ENCODE assay signal across 32 cellular contexts in genomic region chr3:3165241-3165640, GRCh38. TPM values are rescaled to one million over a fixed set of nuclear protein-coding genes. Genes with fewer than 3 reads are reported as not detected.
DNase-seq lines count a peak whose midpoint lies in the region; ATAC-seq and TF ChIP-seq lines count a peak whose summit lies in the region.
"Had no signal": no experiment of that assay in that cellular context is flagged by ENCODE, and none has a peak within 500 bp of the region (broad histone marks: within the 10 kb centered on the region; RNA-seq: fewer than 3 reads in every experiment).

No MANE protein-coding gene starts in this region.

- no peaks in the 10 kb centered on the region for H3K27me3 Mint-ChIP-seq in activated CD8-positive, alpha-beta T cell treated with anti-CD3 and anti-CD28 coated beads for 36 hours
- H3K27me3 Mint-ChIP-seq in activated CD8-positive, alpha-beta T cell treated with anti-CD3 and anti-CD28 coated beads, Interleukin-2, amount 10 ng/mL, durations not matched to agents 7 days and 5 days (ENCODE audit: low read depth): no peaks in the 10 kb centered on the region
- no peaks in the 10 kb centered on the region for H3K27me3 Mint-ChIP-seq in CD4-positive, alpha-beta T cell
- no peaks in the 10 kb centered on the region for H3K27me3 Mint-ChIP-seq in activated CD4-positive, alpha-beta memory T cell treated with anti-CD3 and anti-CD28 coated beads, Interleukin-2, amount 10 ng/mL, durations not matched to agents 7 days and 5 days
- H3K27me3 Mint-ChIP-seq in memory B cell (no peaks in the 10 kb centered on the region), GM23338 (ENCODE audit: insufficient read depth, low read depth, poor library complexity) (no peaks in the 10 kb centered on the region)
- H3K27me3 Mint-ChIP-seq: activated CD4-positive, alpha-beta T cell treated with anti-CD3 and anti-CD28 coated beads, Interleukin-2, amount 10 ng/mL, durations not matched to agents 7 days and 5 days; CD4-positive, CD25-positive, alpha-beta regulatory T cell; naive B cell; stimulated activated naive B cell treated with anti-CD40 and anti-IgM and Interleukin-4, amounts not matched to agents 10 μg/mL and 1 μg/mL and 100 μg/mL, for 72 hours had no signal

- H3K79me2 ChIP-seq in GM23338 (replicated peaks; ENCODE audit: insufficient read depth): no peaks in the 10 kb centered on the region; the same call in 1 of the 2 replicates

- H3K9me3 ChIP-seq in CD4-positive, alpha-beta T cell (ENCODE audit: control insufficient read depth, low read length): no peaks in the 10 kb centered on the region
- no peaks in the 10 kb centered on the region for H3K9me3 ChIP-seq in sigmoid colon
- H3K9me3 ChIP-seq: prostate gland, upper lobe of right lung had no signal

- no peak overlapping the region for H2AFZ ChIP-seq in GM23338

- TF ChIP-seq CTCF in activated CD8-positive, alpha-beta T cell treated with anti-CD3 and anti-CD28 coated beads for 36 hours (IDR thresholded peaks at IDR 0.05): no peak
- no peak for TF ChIP-seq CTCF in CD4-positive, alpha-beta T cell (IDR thresholded peaks at IDR 0.05)
- TF ChIP-seq CTCF in brain microvascular endothelial cell (IDR thresholded peaks at IDR 0.05; ENCODE audit: low read depth, low read length, missing control alignments) (no peak), sigmoid colon (IDR thresholded peaks at IDR 0.05) (no peak), GM23338 (conservative IDR thresholded peaks at IDR 0.05; ENCODE audit: low read depth in 2 of 2) (no peak)

- no peak for TF ChIP-seq EP300 in sigmoid colon (IDR thresholded peaks at IDR 0.05)

- H3K4me3 ChIP-seq in brain microvascular endothelial cell (ENCODE audit: low read depth, low read length) (no peak overlapping the region), sigmoid colon (no peak overlapping the region), GM23338 (no peak overlapping the region)
- H3K4me3 ChIP-seq: dorsolateral prefrontal cortex, prostate gland, upper lobe of right lung had no signal

- no peaks in the 10 kb centered on the region for H3K9me2 ChIP-seq in GM23338 (ENCODE audit: insufficient read depth)

- H3K36me3 Mint-ChIP-seq in activated CD8-positive, alpha-beta T cell treated with anti-CD3 and anti-CD28 coated beads for 36 hours (ENCODE audit: low read depth): peaks cover 41% of the 10 kb centered on the region
- peaks cover 62% of the 10 kb centered on the region for H3K36me3 Mint-ChIP-seq in activated CD8-positive, alpha-beta T cell treated with anti-CD3 and anti-CD28 coated beads, Interleukin-2, amount 10 ng/mL, durations not matched to agents 7 days and 5 days (ENCODE audit: low read depth)
- H3K36me3 Mint-ChIP-seq in CD4-positive, alpha-beta T cell (ENCODE audit: low read depth): peaks cover 92% of the 10 kb centered on the region
- H3K36me3 Mint-ChIP-seq in activated CD4-positive, alpha-beta memory T cell treated with anti-CD3 and anti-CD28 coated beads, Interleukin-2, amount 10 ng/mL, durations not matched to agents 7 days and 5 days (ENCODE audit: low read depth): peaks cover 66% of the 10 kb centered on the region
- H3K36me3 Mint-ChIP-seq in memory B cell (peaks cover 33% of the 10 kb centered on the region), GM23338 (ENCODE audit: low read depth) (peaks cover 43% of the 10 kb centered on the region)

- no peak overlapping the region for H3K27ac ChIP-seq in CD4-positive, alpha-beta T cell (ENCODE audit: low read depth, low read length)
- no peak overlapping the region for H3K27ac ChIP-seq in brain microvascular endothelial cell
- no peak overlapping the region for H3K27ac ChIP-seq in sigmoid colon
- H3K27ac ChIP-seq in GM23338 (ENCODE audit: low read depth): no peak overlapping the region
- H3K27ac ChIP-seq: dorsolateral prefrontal cortex, prostate gland, upper lobe of right lung had no signal

- in situ Hi-C loops in brain microvascular endothelial cell (cut with HindIII; ENCODE audit: low pct_ligation_motif_present, low sequenced_read_pairs): no loop called here

- TF ChIP-seq POLR2A in sigmoid colon (IDR thresholded peaks at IDR 0.05): no peak

- DNase-seq in activated CD8-positive, alpha-beta T cell treated with anti-CD3 and anti-CD28 coated beads for 36 hours: no peak
- no peak for DNase-seq in activated CD8-positive, alpha-beta T cell treated with anti-CD3 and anti-CD28 coated beads, Interleukin-2, amount 10 ng/mL, durations not matched to agents 7 days and 5 days
- DNase-seq in CD4-positive, alpha-beta T cell: no peak
- no peak for DNase-seq in activated CD4-positive, alpha-beta memory T cell treated with anti-CD3 and anti-CD28 coated beads, Interleukin-2, amount 10 ng/mL, durations not matched to agents 7 days and 5 days
- no peak for DNase-seq in memory B cell (ENCODE audit: low spot score in 2 of 2)
- DNase-seq in brain microvascular endothelial cell: no peak
- DNase-seq in sigmoid colon: no peak
- DNase-seq in GM23338 (ENCODE audit: low spot score): no peak
- DNase-seq: activated CD4-positive, alpha-beta T cell treated with anti-CD3 and anti-CD28 coated beads, Interleukin-2, amount 10 ng/mL, durations not matched to agents 7 days and 5 days; activated CD8-positive, alpha-beta memory T cell treated with anti-CD3 and anti-CD28 coated beads, Interleukin-2, amount 50 U/mL, for 48 hours; activated gamma-delta T cell; amygdala; CD4-positive, CD25-positive, alpha-beta regulatory T cell; dorsolateral prefrontal cortex; GOT3; kidney glomerular epithelial cell; midbrain; naive B cell; NCI-H146; NCI-H446; NCI-H748 treated with DMSO at 0.1 percent for 48 hours; occipital lobe; SHP77 treated with DMSO at 0.1 percent for 48 hours; stimulated activated CD4-positive, alpha-beta T cell treated with anti-CD3 and anti-CD28 coated beads, Interleukin-12 subunit alpha, Interleukin-12 subunit beta, amount 100 ng/mL, for 4 hours; stimulated activated naive B cell treated with anti-CD40 and anti-IgM and Interleukin-4, amounts not matched to agents 10 μg/mL and 1 μg/mL and 100 μg/mL, for 72 hours; upper lobe of right lung had no signal

- no peak overlapping the region for H3K4me2 ChIP-seq in GM23338

- H3K9me3 Mint-ChIP-seq in activated CD8-positive, alpha-beta T cell treated with anti-CD3 and anti-CD28 coated beads for 36 hours: no peaks in the 10 kb centered on the region
- H3K9me3 Mint-ChIP-seq in activated CD8-positive, alpha-beta T cell treated with anti-CD3 and anti-CD28 coated beads, Interleukin-2, amount 10 ng/mL, durations not matched to agents 7 days and 5 days (ENCODE audit: insufficient read depth): no peaks in the 10 kb centered on the region
- no peaks in the 10 kb centered on the region for H3K9me3 Mint-ChIP-seq in CD4-positive, alpha-beta T cell
- H3K9me3 Mint-ChIP-seq in activated CD4-positive, alpha-beta memory T cell treated with anti-CD3 and anti-CD28 coated beads, Interleukin-2, amount 10 ng/mL, durations not matched to agents 7 days and 5 days: no peaks in the 10 kb centered on the region
- no peaks in the 10 kb centered on the region for H3K9me3 Mint-ChIP-seq in memory B cell
- H3K9me3 Mint-ChIP-seq in GM23338: no peaks in the 10 kb centered on the region; the same call in 2 of the 3 replicates
- H3K9me3 Mint-ChIP-seq: activated CD4-positive, alpha-beta T cell treated with anti-CD3 and anti-CD28 coated beads, Interleukin-2, amount 10 ng/mL, durations not matched to agents 7 days and 5 days; CD4-positive, CD25-positive, alpha-beta regulatory T cell; naive B cell; stimulated activated naive B cell treated with anti-CD40 and anti-IgM and Interleukin-4, amounts not matched to agents 10 μg/mL and 1 μg/mL and 100 μg/mL, for 72 hours had no signal

- ATAC-seq in activated CD8-positive, alpha-beta T cell treated with anti-CD3 and anti-CD28 coated beads for 36 hours: peak; percentile 53
- ATAC-seq in activated CD8-positive, alpha-beta T cell treated with anti-CD3 and anti-CD28 coated beads, Interleukin-2, amount 10 ng/mL, durations not matched to agents 7 days and 5 days: no peak
- ATAC-seq in CD4-positive, alpha-beta T cell (ENCODE audit: poor library complexity): no peak
- ATAC-seq in memory B cell (ENCODE audit: low read depth) (no peak), GM23338 (no peak)
- ATAC-seq: Panc1; sciatic nerve; stimulated activated naive B cell treated with anti-CD40 and anti-IgM and Interleukin-4, amounts not matched to agents 10 μg/mL and 1 μg/mL and 100 μg/mL, for 72 hours; upper lobe of right lung had no signal

- H3K36me3 ChIP-seq in brain microvascular endothelial cell (replicated peaks): peaks cover 21% of the 10 kb centered on the region
- H3K36me3 ChIP-seq in sigmoid colon: peaks cover 4 to 96% (median 35%) of the 10 kb centered on the region in 4 donors
- H3K36me3 ChIP-seq in GM23338 (ENCODE audit: insufficient read depth): peaks cover 21% of the 10 kb centered on the region

- intact Hi-C loops in activated CD8-positive, alpha-beta T cell treated with anti-CD3 and anti-CD28 coated beads for 36 hours (cut with micrococcal nuclease): loop anchor here (10.0 kb wide), 1 partner anchor 1530 kb away; no protein-coding TSS in a partner anchor
- intact Hi-C loops in CD4-positive, alpha-beta T cell (cut with DNase I, micrococcal nuclease): no loop called here
- intact Hi-C loops in sigmoid colon (cut with DNase I): no loop called here

- no peaks in the 10 kb centered on the region for H3K27me3 ChIP-seq in CD4-positive, alpha-beta T cell (ENCODE audit: control insufficient read depth, insufficient read depth, low read length)
- H3K27me3 ChIP-seq in brain microvascular endothelial cell (replicated peaks) (no peaks in the 10 kb centered on the region), sigmoid colon (no peaks in the 10 kb centered on the region), GM23338 (ENCODE audit: insufficient read depth) (no peaks in the 10 kb centered on the region)
- H3K27me3 ChIP-seq: dorsolateral prefrontal cortex, upper lobe of right lung had no signal

- CTCF ChIA-PET in activated CD8-positive, alpha-beta T cell treated with anti-CD3 and anti-CD28 coated beads for 36 hours (lab: Charles Lee): no interaction called here
- CTCF ChIA-PET in activated CD8-positive, alpha-beta T cell treated with anti-CD3 and anti-CD28 coated beads, Interleukin-2, amount 10 ng/mL, durations not matched to agents 7 days and 5 days (lab: Charles Lee): no interaction called here
- CTCF ChIA-PET in CD4-positive, alpha-beta T cell (lab: Charles Lee): no interaction called here
- CTCF ChIA-PET in activated CD4-positive, alpha-beta memory T cell treated with anti-CD3 and anti-CD28 coated beads, Interleukin-2, amount 10 ng/mL, durations not matched to agents 7 days and 5 days (lab: Charles Lee): no interaction called here

- H3K4me1 ChIP-seq in sigmoid colon (no peaks in the 10 kb centered on the region), GM23338 (ENCODE audit: insufficient read depth) (no peaks in the 10 kb centered on the region)
- H3K4me1 ChIP-seq: prostate gland, upper lobe of right lung had no signal

- POLR2A ChIA-PET in activated CD8-positive, alpha-beta T cell treated with anti-CD3 and anti-CD28 coated beads for 36 hours (lab: Charles Lee): no interaction called here
- POLR2A ChIA-PET in activated CD8-positive, alpha-beta T cell treated with anti-CD3 and anti-CD28 coated beads, Interleukin-2, amount 10 ng/mL, durations not matched to agents 7 days and 5 days (lab: Charles Lee): no interaction called here
- POLR2A ChIA-PET in CD4-positive, alpha-beta T cell (lab: Charles Lee): no interaction called here
- POLR2A ChIA-PET in activated CD4-positive, alpha-beta memory T cell treated with anti-CD3 and anti-CD28 coated beads, Interleukin-2, amount 10 ng/mL, durations not matched to agents 7 days and 5 days (lab: Charles Lee): no interaction called here

- peaks cover 44% of the 10 kb centered on the region for H3K4me1 Mint-ChIP-seq in activated CD8-positive, alpha-beta T cell treated with anti-CD3 and anti-CD28 coated beads for 36 hours (ENCODE audit: low read depth)
- H3K4me1 Mint-ChIP-seq in activated CD8-positive, alpha-beta T cell treated with anti-CD3 and anti-CD28 coated beads, Interleukin-2, amount 10 ng/mL, durations not matched to agents 7 days and 5 days (ENCODE audit: low read depth): no peaks in the 10 kb centered on the region
- H3K4me1 Mint-ChIP-seq in CD4-positive, alpha-beta T cell (ENCODE audit: low read depth): peaks cover 82% of the 10 kb centered on the region
- H3K4me1 Mint-ChIP-seq in activated CD4-positive, alpha-beta memory T cell treated with anti-CD3 and anti-CD28 coated beads, Interleukin-2, amount 10 ng/mL, durations not matched to agents 7 days and 5 days: peaks cover 17% of the 10 kb centered on the region
- H3K4me1 Mint-ChIP-seq in memory B cell (peaks cover 2% of the 10 kb centered on the region), GM23338 (no peaks in the 10 kb centered on the region)
- H3K4me1 Mint-ChIP-seq: stimulated activated naive B cell treated with anti-CD40 and anti-IgM and Interleukin-4, amounts not matched to agents 10 μg/mL and 1 μg/mL and 100 μg/mL, for 72 hours had no signal

- H3F3A ChIP-seq in GM23338 (replicated peaks; ENCODE audit: low read depth): no peaks in the 10 kb centered on the region

- H3K4me3 Mint-ChIP-seq in activated CD8-positive, alpha-beta T cell treated with anti-CD3 and anti-CD28 coated beads for 36 hours: no peak overlapping the region
- H3K4me3 Mint-ChIP-seq in activated CD8-positive, alpha-beta T cell treated with anti-CD3 and anti-CD28 coated beads, Interleukin-2, amount 10 ng/mL, durations not matched to agents 7 days and 5 days: no peak overlapping the region
- H3K4me3 Mint-ChIP-seq in CD4-positive, alpha-beta T cell: no peak overlapping the region
- H3K4me3 Mint-ChIP-seq in activated CD4-positive, alpha-beta memory T cell treated with anti-CD3 and anti-CD28 coated beads, Interleukin-2, amount 10 ng/mL, durations not matched to agents 7 days and 5 days: no peak overlapping the region
- H3K4me3 Mint-ChIP-seq in memory B cell (no peak overlapping the region), GM23338 (no peak overlapping the region)
- H3K4me3 Mint-ChIP-seq: activated CD4-positive, alpha-beta T cell treated with anti-CD3 and anti-CD28 coated beads, Interleukin-2, amount 10 ng/mL, durations not matched to agents 7 days and 5 days; CD4-positive, CD25-positive, alpha-beta regulatory T cell; naive B cell; stimulated activated naive B cell treated with anti-CD40 and anti-IgM and Interleukin-4, amounts not matched to agents 10 μg/mL and 1 μg/mL and 100 μg/mL, for 72 hours had no signal

- H3K27ac Mint-ChIP-seq in activated CD8-positive, alpha-beta T cell treated with anti-CD3 and anti-CD28 coated beads for 36 hours: peak overlapping the region; percentile 80
- no peak overlapping the region for H3K27ac Mint-ChIP-seq in activated CD8-positive, alpha-beta T cell treated with anti-CD3 and anti-CD28 coated beads, Interleukin-2, amount 10 ng/mL, durations not matched to agents 7 days and 5 days
- H3K27ac Mint-ChIP-seq in CD4-positive, alpha-beta T cell: peak overlapping the region; percentile 68
- peak overlapping the region; percentile 37 for H3K27ac Mint-ChIP-seq in activated CD4-positive, alpha-beta memory T cell treated with anti-CD3 and anti-CD28 coated beads, Interleukin-2, amount 10 ng/mL, durations not matched to agents 7 days and 5 days
- H3K27ac Mint-ChIP-seq in memory B cell (peak overlapping the region; percentile 87), GM23338 (no peak overlapping the region)
- H3K27ac Mint-ChIP-seq: activated CD4-positive, alpha-beta T cell treated with anti-CD3 and anti-CD28 coated beads, Interleukin-2, amount 10 ng/mL, durations not matched to agents 7 days and 5 days; naive B cell had no signal

- H4K20me1 ChIP-seq in GM23338 (replicated peaks; ENCODE audit: insufficient read depth): no peaks in the 10 kb centered on the region

- WGBS in sigmoid colon, 2 donors: 65 to 67% methylated on average over 3 of the region's 3 CpGs

RNA-seq across cellular contexts. Expression of gene CRBN, which starts 14.2 kb away (rescaled TPM):
- total RNA-seq in activated CD8-positive, alpha-beta T cell treated with anti-CD3 and anti-CD28 coated beads for 36 hours: 10 to 100 TPM; 33.7 to 35.0 TPM
- 10 to 100 TPM; 52.0 to 56.7 TPM for total RNA-seq in activated CD8-positive, alpha-beta T cell treated with anti-CD3 and anti-CD28 coated beads, Interleukin-2, amount 10 ng/mL, durations not matched to agents 7 days and 5 days
- 100 to 1,000 TPM; 144 to 148 TPM for total RNA-seq in CD4-positive, alpha-beta T cell
- 10 to 100 TPM; 62.8 to 74.4 TPM for total RNA-seq in activated CD4-positive, alpha-beta memory T cell treated with anti-CD3 and anti-CD28 coated beads, Interleukin-2, amount 10 ng/mL, durations not matched to agents 7 days and 5 days
- 100 to 1,000 TPM in 3 of 4 donors, 10 to 100 TPM in 1; 61.9 to 271 (median 157) TPM for total RNA-seq in sigmoid colon
- polyA plus RNA-seq in sigmoid colon (10 to 100 TPM; 24.6 to 34.8 (median 29.6) TPM), GM23338 (2016; fragmentation: Nextera tagmentation; extraction: Ambion mirVana) (29.9 and 41.7 TPM in 2 replicates)
- 32.6 and 33.6 TPM in 2 replicates for total RNA-seq in GM23338 (2014; rRNA removed; shearing (Covaris generic))

RNA-seq across cellular contexts. Expression of gene TRNT1, which starts 38.5 kb away (rescaled TPM):
- 10 to 100 TPM; 44.9 to 45.8 TPM for total RNA-seq in activated CD8-positive, alpha-beta T cell treated with anti-CD3 and anti-CD28 coated beads for 36 hours
- total RNA-seq in activated CD8-positive, alpha-beta T cell treated with anti-CD3 and anti-CD28 coated beads, Interleukin-2, amount 10 ng/mL, durations not matched to agents 7 days and 5 days: 10 to 100 TPM; 33.4 to 33.6 TPM
- total RNA-seq in CD4-positive, alpha-beta T cell: 10 to 100 TPM; 25.8 to 30.7 TPM
- total RNA-seq in activated CD4-positive, alpha-beta memory T cell treated with anti-CD3 and anti-CD28 coated beads, Interleukin-2, amount 10 ng/mL, durations not matched to agents 7 days and 5 days: 10 to 100 TPM; 29.5 to 32.4 TPM
- 10 to 100 TPM; 14.9 to 17.7 (median 15.7) TPM for total RNA-seq in sigmoid colon
- polyA plus RNA-seq in sigmoid colon: 10 to 100 TPM in 2 of 3 donors, 1 to 10 TPM in 1; 7.8 to 14.8 (median 10.9) TPM
- total RNA-seq in GM23338 (2014; rRNA removed; shearing (Covaris generic)): 33.9 and 42.8 TPM in 2 replicates
- 25.2 and 36.4 TPM in 2 replicates for polyA plus RNA-seq in GM23338 (2016; fragmentation: Nextera tagmentation; extraction: Ambion mirVana)

RNA-seq across cellular contexts. Expression of gene IL5RA, which starts 55.1 kb away (rescaled TPM):
- not detected for total RNA-seq in activated CD8-positive, alpha-beta T cell treated with anti-CD3 and anti-CD28 coated beads for 36 hours
- not detected for total RNA-seq in activated CD8-positive, alpha-beta T cell treated with anti-CD3 and anti-CD28 coated beads, Interleukin-2, amount 10 ng/mL, durations not matched to agents 7 days and 5 days
- under 1 TPM; 0.59 to 0.99 TPM for total RNA-seq in CD4-positive, alpha-beta T cell
- total RNA-seq in activated CD4-positive, alpha-beta memory T cell treated with anti-CD3 and anti-CD28 coated beads, Interleukin-2, amount 10 ng/mL, durations not matched to agents 7 days and 5 days: not detected
- total RNA-seq in sigmoid colon: under 1 TPM in 3 of 4 donors, not detected in 1; under 0.01 to 0.49 (median 0.14) TPM
- polyA plus RNA-seq in sigmoid colon (under 1 TPM in 1 of 3 donors, not detected in 2; 0.06 TPM), GM23338 (2016; fragmentation: Nextera tagmentation; extraction: Ambion mirVana) (not detected in 2 replicates)
- 0.31 TPM in 1 of 2 replicates, not detected in the other for total RNA-seq in GM23338 (2014; rRNA removed; shearing (Covaris generic))
- total RNA-seq: activated CD4-positive, alpha-beta T cell treated with anti-CD3 and anti-CD28 coated beads, Interleukin-2, amount 10 ng/mL, durations not matched to agents 7 days and 5 days; chondrocyte; Daoy; HT1080 had no signal
- polyA plus RNA-seq: CD4-positive, CD25-positive, alpha-beta regulatory T cell had no signal

Comparison
In these comparisons a context has a peak if more than half of its experiments do, and no peak if none do; other contexts are left out.
1. H3K27ac Mint-ChIP-seq: peak in activated CD8-positive, alpha-beta T cell treated with anti-CD3 and anti-CD28 coated beads for 36 hours (single experiment), CD4-positive, alpha-beta T cell (single experiment), activated CD4-positive, alpha-beta memory T cell treated with anti-CD3 and anti-CD28 coated beads, Interleukin-2, amount 10 ng/mL, durations not matched to agents 7 days and 5 days (single experiment) and memory B cell (single experiment); none in activated CD8-positive, alpha-beta T cell treated with anti-CD3 and anti-CD28 coated beads, Interleukin-2, amount 10 ng/mL, durations not matched to agents 7 days and 5 days (single experiment) and GM23338 (single experiment).